In the genomic region with DNA sequence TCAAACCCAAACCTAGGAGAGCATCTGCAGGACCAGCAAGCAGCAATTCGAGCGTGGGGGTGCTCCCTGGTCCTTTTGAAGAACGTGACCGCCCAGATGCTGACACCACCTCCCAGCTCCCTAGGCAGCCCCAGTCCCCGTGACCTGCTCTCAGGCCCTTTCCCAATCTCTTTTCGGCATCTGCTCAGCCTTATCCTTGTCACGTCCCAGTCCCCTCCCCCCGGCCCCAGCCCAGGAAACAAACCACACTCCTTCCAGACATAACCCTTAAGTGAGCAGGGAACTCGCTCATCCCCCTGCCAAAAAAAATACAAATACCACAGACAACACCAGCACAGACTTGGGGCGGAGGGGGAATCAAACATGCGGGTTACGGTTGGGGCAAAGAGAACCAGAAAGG, we compare ENCODE assay signal across 9 cellular contexts. TPM values are rescaled to one million over a fixed set of nuclear protein-coding genes. Genes with fewer than 3 reads are reported as not detected.
DNase-seq lines count a peak whose midpoint lies in the region; ATAC-seq and TF ChIP-seq lines count a peak whose summit lies in the region.
"Had no signal": no experiment of that assay in that cellular context is flagged by ENCODE, and none has a peak within 500 bp of the region (broad histone marks: within the 10 kb centered on the region; RNA-seq: fewer than 3 reads in every experiment).

No MANE protein-coding gene starts in this region.

- H3K4me3 ChIP-seq in gastroesophageal sphincter (no peak overlapping the region), sigmoid colon (peak overlapping the region in 1 of 4 donors; percentile 4)

- no peaks in the 10 kb centered on the region for H3K9me3 ChIP-seq in gastroesophageal sphincter
- H3K9me3 ChIP-seq in sigmoid colon = no peaks in the 10 kb centered on the region

- H3K4me1 ChIP-seq in gastroesophageal sphincter = peaks cover 22 to 83% (median 65%) of the 10 kb centered on the region in 3 donors
- peaks cover 0 to 83% (median 77%) of the 10 kb centered on the region in 4 donors for H3K4me1 ChIP-seq in sigmoid colon

- intact Hi-C loops in sigmoid colon (cut with DNase I) = no loop called here

- H3K36me3 ChIP-seq in gastroesophageal sphincter = no peaks in the 10 kb centered on the region
- H3K36me3 ChIP-seq in sigmoid colon = no peaks in the 10 kb centered on the region

- TF ChIP-seq POLR2A in gastroesophageal sphincter (IDR thresholded peaks at IDR 0.05) (no peak), sigmoid colon (IDR thresholded peaks at IDR 0.05) (no peak)

- peak; percentile 94 for DNase-seq in EH (ENCODE audit: low read depth)
- DNase-seq in sigmoid colon = peak; percentile 94
- DNase-seq in DMS79 (lab: John Stamatoyannopoulos, UW) = no peak
- DNase-seq in stimulated activated CD4-positive, alpha-beta T cell treated with anti-CD3 and anti-CD28 coated beads, Interleukin-4, amount 100 ng/mL, for 1 hour = no peak
- DNase-seq in putamen (ENCODE audit: low spot score) = no peak
- DNase-seq: NCI-H2107 had no signal

- 60% methylated on average over 5 of the region's 12 CpGs; no CpG with 5 or more reads in 1 of the 2 donors for WGBS in gastroesophageal sphincter (ENCODE audit: low coverage in 1 of 2), 2 donors
- WGBS in sigmoid colon, 2 donors = 76 to 83% methylated on average over 12 of the region's 12 CpGs

- TF ChIP-seq EP300 in gastroesophageal sphincter (IDR thresholded peaks at IDR 0.05) (no peak), sigmoid colon (IDR thresholded peaks at IDR 0.05) (peak in 1 of 4 donors; percentile 33)

- H3K27ac ChIP-seq in VCaP (peak overlapping the region; percentile 86), gastroesophageal sphincter (peak overlapping the region in 3 of 4 donors; percentile 84 to 90 (median 88)), sigmoid colon (peak overlapping the region; percentile 84 to 92 (median 88))

- ATAC-seq in gastroesophageal sphincter (no peak), GM18520 (IDR thresholded peaks at IDR 0.05; ENCODE audit: unreplicated experiment) (no peak)

- H3K27me3 ChIP-seq in gastroesophageal sphincter (no peaks in the 10 kb centered on the region), sigmoid colon (no peaks in the 10 kb centered on the region)

- TF ChIP-seq CTCF in VCaP (conservative IDR thresholded peaks at IDR 0.05) (no peak), gastroesophageal sphincter (IDR thresholded peaks at IDR 0.05) (no peak), sigmoid colon (IDR thresholded peaks at IDR 0.05) (no peak)

RNA-seq across cellular contexts. Expression of a gene that starts 3.3 kb away (rescaled TPM):
- total RNA-seq in gastroesophageal sphincter = 10 to 100 TPM; 21.4 to 42.5 (median 23.8) TPM
- 10 to 100 TPM; 12.5 to 20.8 (median 17.6) TPM for total RNA-seq in sigmoid colon
- polyA plus RNA-seq in sigmoid colon = 10 to 100 TPM in 2 of 3 donors, 1 to 10 TPM in 1; 9.9 to 25.5 (median 15.0) TPM

RNA-seq across cellular contexts. Expression of a gene that starts 57.0 kb away (rescaled TPM):
- not detected for total RNA-seq in gastroesophageal sphincter
- total RNA-seq in sigmoid colon = not detected
- under 1 TPM in 1 of 3 donors, not detected in 2; 0.19 TPM for polyA plus RNA-seq in sigmoid colon

Comparison
In these comparisons a context has a peak if more than half of its experiments do, and no peak if none do; other contexts are left out.
1. DNase-seq: peak in EH (single experiment) and sigmoid colon (single experiment); none in DMS79 (single experiment), stimulated activated CD4-positive, alpha-beta T cell treated with anti-CD3 and anti-CD28 coated beads, Interleukin-4, amount 100 ng/mL, for 1 hour (single experiment) and putamen (single experiment).
2. Peak in every context shown above with its lines, with median percentiles within 50 percentile points of each other: H3K27ac ChIP-seq.